In the genomic region with DNA sequence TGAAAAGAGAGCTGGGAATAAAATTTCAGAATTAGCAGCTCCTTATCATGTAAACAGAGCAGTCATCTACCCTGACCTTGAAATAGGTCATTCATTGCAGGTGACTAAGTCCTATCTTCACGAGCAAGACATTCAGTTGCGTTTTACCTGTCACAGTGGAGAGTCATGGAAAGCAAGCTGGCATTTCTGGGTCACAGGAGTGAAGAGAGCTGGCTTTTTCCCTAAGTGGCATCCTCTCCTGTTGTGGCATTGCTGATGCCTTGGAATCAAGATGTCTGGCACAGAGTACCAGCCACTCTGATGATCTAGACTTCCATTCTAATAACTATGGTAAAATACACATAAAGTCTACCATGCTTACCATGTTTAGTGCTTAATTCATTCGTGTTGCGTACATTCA, we compare ENCODE assay signal across 33 cellular contexts.
"Had no signal": no experiment of that assay in that cellular context is flagged by ENCODE, and none has a peak within 500 bp of the region (broad histone marks: within the 10 kb centered on the region; RNA-seq: fewer than 3 reads in every experiment).

No MANE protein-coding gene starts in this region.

- H3K9me3 Mint-ChIP-seq: activated B cell treated with CpG ODN at 0.5 μM for 24 hours; activated CD8-positive, alpha-beta T cell treated with anti-CD3 and anti-CD28 coated beads for 36 hours; activated naive CD8-positive, alpha-beta T cell treated with anti-CD3 and anti-CD28 coated beads, Interleukin-2, amount 10 ng/mL, durations not matched to agents 7 days and 5 days; activated T-cell treated with anti-CD3 and anti-CD28 coated beads, Interleukin-2, amount 50 U/mL, for 4 hours; activated T-helper 17 cell treated with anti-CD3 and anti-CD28 coated beads, Interleukin-2, amount 50 U/mL, for 72 hours; brain; dendritic cell treated with granulocyte-macrophage colony-stimulating factor and Interleukin-4, amounts not matched to agents 40 ng/mL and 50 ng/mL, for 4 days; effector memory CD8-positive, alpha-beta T cell; T-helper 2 cell treated with Interferon-gamma antibody and Interleukin-4, amounts not matched to agents 5 μg/mL and 100 μg/mL, for 36 hours had no signal

- H3K27me3 ChIP-seq: ascending aorta, breast epithelium, cardiac muscle cell, esophagus squamous epithelium, gastroesophageal sphincter, heart right ventricle had no signal

- FAIRE-seq: endothelial cell of umbilical vein had no signal

- H3K27ac Mint-ChIP-seq: activated B cell treated with CpG ODN at 0.5 μM for 24 hours; activated CD8-positive, alpha-beta T cell treated with anti-CD3 and anti-CD28 coated beads for 36 hours; activated naive CD8-positive, alpha-beta T cell treated with anti-CD3 and anti-CD28 coated beads, Interleukin-2, amount 10 ng/mL, durations not matched to agents 7 days and 5 days; activated T-helper 17 cell treated with anti-CD3 and anti-CD28 coated beads, Interleukin-2, amount 50 U/mL, for 72 hours; dendritic cell treated with granulocyte-macrophage colony-stimulating factor and Interleukin-4, amounts not matched to agents 40 ng/mL and 50 ng/mL, for 4 days; effector memory CD8-positive, alpha-beta T cell; T-helper 17 cell; T-helper 2 cell treated with Interferon-gamma antibody and Interleukin-4, amounts not matched to agents 5 μg/mL and 100 μg/mL, for 36 hours had no signal

- H3K4me1 ChIP-seq: breast epithelium, esophagus squamous epithelium had no signal

- H3K27me3 Mint-ChIP-seq: activated B cell treated with CpG ODN at 0.5 μM for 24 hours; activated CD8-positive, alpha-beta T cell treated with anti-CD3 and anti-CD28 coated beads for 36 hours; brain; dendritic cell treated with granulocyte-macrophage colony-stimulating factor and Interleukin-4, amounts not matched to agents 40 ng/mL and 50 ng/mL, for 4 days had no signal

- H3K27ac ChIP-seq: ascending aorta, breast epithelium, cardiac muscle cell, coronary artery, epithelial cell of prostate, esophagus squamous epithelium, gastroesophageal sphincter, heart right ventricle, WERI-Rb-1 had no signal

- H3K36me3 Mint-ChIP-seq: activated naive CD8-positive, alpha-beta T cell treated with anti-CD3 and anti-CD28 coated beads, Interleukin-2, amount 10 ng/mL, durations not matched to agents 7 days and 5 days had no signal

- ATAC-seq: activated CD4-positive, CD25-positive, alpha-beta regulatory T cell treated with anti-CD3 and anti-CD28 coated beads, Interleukin-2, amount 50 U/mL, for 24 hours; activated CD8-positive, alpha-beta T cell treated with anti-CD3 and anti-CD28 coated beads for 36 hours; activated T-cell treated with anti-CD3 and anti-CD28 coated beads, Interleukin-2, amount 50 U/mL, for 4 hours; activated T-helper 17 cell treated with anti-CD3 and anti-CD28 coated beads, Interleukin-2, amount 50 U/mL, for 72 hours; effector memory CD8-positive, alpha-beta T cell; gastroesophageal sphincter; heart right ventricle; T-helper 17 cell had no signal

- H3K4me3 Mint-ChIP-seq: activated B cell treated with CpG ODN at 0.5 μM for 24 hours; activated CD8-positive, alpha-beta T cell treated with anti-CD3 and anti-CD28 coated beads for 36 hours; activated naive CD8-positive, alpha-beta T cell treated with anti-CD3 and anti-CD28 coated beads, Interleukin-2, amount 10 ng/mL, durations not matched to agents 7 days and 5 days; activated T-cell treated with anti-CD3 and anti-CD28 coated beads, Interleukin-2, amount 50 U/mL, for 4 hours; activated T-helper 17 cell treated with anti-CD3 and anti-CD28 coated beads, Interleukin-2, amount 50 U/mL, for 72 hours; brain; dendritic cell treated with granulocyte-macrophage colony-stimulating factor and Interleukin-4, amounts not matched to agents 40 ng/mL and 50 ng/mL, for 4 days; effector memory CD8-positive, alpha-beta T cell; T-helper 17 cell; T-helper 2 cell treated with Interferon-gamma antibody and Interleukin-4, amounts not matched to agents 5 μg/mL and 100 μg/mL, for 36 hours had no signal

- H3K4me1 Mint-ChIP-seq: activated B cell treated with CpG ODN at 0.5 μM for 24 hours; activated naive CD8-positive, alpha-beta T cell treated with anti-CD3 and anti-CD28 coated beads, Interleukin-2, amount 10 ng/mL, durations not matched to agents 7 days and 5 days; activated T-helper 17 cell treated with anti-CD3 and anti-CD28 coated beads, Interleukin-2, amount 50 U/mL, for 72 hours had no signal

- H3K9me3 ChIP-seq: ascending aorta, breast epithelium, esophagus squamous epithelium, gastroesophageal sphincter, heart right ventricle had no signal

- DNase-seq: activated B cell treated with CpG ODN at 0.5 μM for 24 hours; activated CD4-positive, alpha-beta T cell treated with anti-CD3 and anti-CD28 coated beads for 48 hours; activated CD4-positive, alpha-beta T cell treated with anti-CD3 and anti-CD28 coated beads, Interleukin-2, amount 50 U/mL, for 1 hour; activated CD4-positive, alpha-beta T cell treated with anti-CD3 and anti-CD28 coated beads, Interleukin-2, amount 50 U/mL, for 48 hours; activated CD8-positive, alpha-beta memory T cell treated with anti-CD3 and anti-CD28 coated beads for 24 hours; activated CD8-positive, alpha-beta T cell treated with anti-CD3 and anti-CD28 coated beads for 36 hours; activated effector memory CD4-positive, alpha-beta T cell treated with Interleukin-2 at 50 U/mL for 16 hours; activated gamma-delta T cell treated with Interleukin-2 at 50 U/mL for 16 hours; activated naive CD4-positive, alpha-beta T cell treated with anti-CD3 and anti-CD28 coated beads, Interleukin-2, amount 50 U/mL, for 16 hours; activated naive CD4-positive, alpha-beta T cell treated with Interleukin-2 at 50 U/mL for 16 hours; activated naive CD8-positive, alpha-beta T cell treated with anti-CD3 and anti-CD28 coated beads, Interleukin-2, amount 10 ng/mL, durations not matched to agents 7 days and 5 days; activated T-cell treated with anti-CD3 and anti-CD28 coated beads, Interleukin-2, amount 50 U/mL, for 4 hours; central memory CD4-positive, alpha-beta T cell; effector CD4-positive, alpha-beta T cell; effector memory CD8-positive, alpha-beta T cell; esophagus squamous epithelium; heart right ventricle; T-helper 1 cell; T-helper 17 cell; T1000; WERI-Rb-1 had no signal

- H3K4me3 ChIP-seq: ascending aorta, breast epithelium, cardiac muscle cell, coronary artery, esophagus squamous epithelium, gastroesophageal sphincter, heart right ventricle had no signal
